ENCODE assay signal across 8 cellular contexts in the genomic region with DNA sequence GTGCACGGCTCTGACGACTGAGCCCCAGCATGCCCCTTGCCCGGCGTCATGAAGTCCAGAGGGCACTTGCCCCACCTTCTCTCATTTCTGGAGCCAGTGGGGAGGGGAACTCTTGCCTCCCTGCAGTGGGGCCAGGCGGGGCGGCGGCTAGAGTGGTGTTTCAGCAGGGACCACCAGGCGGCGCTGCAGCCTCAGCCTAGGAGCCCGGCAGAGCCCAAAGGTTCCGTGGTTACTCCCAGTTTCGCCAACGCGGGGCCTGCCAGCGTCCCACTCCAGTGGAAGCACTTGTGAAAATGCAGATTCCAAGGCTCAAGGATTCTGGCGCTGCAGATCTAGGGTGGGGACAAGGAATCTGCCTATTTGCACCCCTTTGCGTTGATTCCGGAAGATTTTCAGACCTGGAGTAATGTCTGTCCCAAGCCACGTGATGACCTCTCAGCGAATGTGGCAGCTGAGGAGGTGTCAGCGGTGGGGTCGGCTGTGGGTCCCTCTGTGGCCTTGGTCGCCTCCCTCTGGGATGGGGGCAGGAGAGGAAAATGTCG. TPM values are rescaled to one million over a fixed set of nuclear protein-coding genes. Genes with fewer than 3 reads are reported as not detected.
DNase-seq lines count a peak whose midpoint lies in the region; ATAC-seq and TF ChIP-seq lines count a peak whose summit lies in the region.

No MANE protein-coding gene starts in this region.

- H3K9me3 Mint-ChIP-seq in activated CD8-positive, alpha-beta memory T cell treated with anti-CD3 and anti-CD28 coated beads, Interleukin-2, amount 10 ng/mL, durations not matched to agents 7 days and 5 days (ENCODE audit: low read depth), result no peaks in the 10 kb centered on the region
- H3K9me3 Mint-ChIP-seq in stimulated activated naive CD8-positive, alpha-beta T cell treated with anti-CD3 and anti-CD28 coated beads, Interleukin-15, amount 100 ng/mL, for 72 hours, result peaks cover 3 to 5% of the 10 kb centered on the region in 2 donors

- H3K4me3 ChIP-seq in HFF-Myc (replicated peaks; ENCODE audit: low read depth, low read length) (no peak overlapping the region), epithelial cell of esophagus (ENCODE audit: low read length) (no peak overlapping the region)

- no peak overlapping the region for H3K4me3 Mint-ChIP-seq in activated CD8-positive, alpha-beta memory T cell treated with anti-CD3 and anti-CD28 coated beads, Interleukin-2, amount 10 ng/mL, durations not matched to agents 7 days and 5 days
- no peak overlapping the region for H3K4me3 Mint-ChIP-seq in stimulated activated naive CD8-positive, alpha-beta T cell treated with anti-CD3 and anti-CD28 coated beads, Interleukin-15, amount 100 ng/mL, for 72 hours

- H3K36me3 Mint-ChIP-seq in activated CD8-positive, alpha-beta memory T cell treated with anti-CD3 and anti-CD28 coated beads, Interleukin-2, amount 10 ng/mL, durations not matched to agents 7 days and 5 days, result peaks cover 7% of the 10 kb centered on the region

- H3K4me1 Mint-ChIP-seq in activated CD8-positive, alpha-beta memory T cell treated with anti-CD3 and anti-CD28 coated beads, Interleukin-2, amount 10 ng/mL, durations not matched to agents 7 days and 5 days, result peaks cover 6% of the 10 kb centered on the region
- peaks cover 49% of the 10 kb centered on the region for H3K4me1 Mint-ChIP-seq in stimulated activated naive CD8-positive, alpha-beta T cell treated with anti-CD3 and anti-CD28 coated beads, Interleukin-15, amount 100 ng/mL, for 72 hours

- H3K27me3 Mint-ChIP-seq in activated CD8-positive, alpha-beta memory T cell treated with anti-CD3 and anti-CD28 coated beads, Interleukin-2, amount 10 ng/mL, durations not matched to agents 7 days and 5 days, result no peaks in the 10 kb centered on the region
- no peaks in the 10 kb centered on the region for H3K27me3 Mint-ChIP-seq in stimulated activated naive CD8-positive, alpha-beta T cell treated with anti-CD3 and anti-CD28 coated beads, Interleukin-15, amount 100 ng/mL, for 72 hours

- ATAC-seq in activated CD8-positive, alpha-beta memory T cell treated with anti-CD3 and anti-CD28 coated beads, Interleukin-2, amount 10 ng/mL, durations not matched to agents 7 days and 5 days, result peak; percentile 66
- no peak for ATAC-seq in stimulated activated naive CD8-positive, alpha-beta T cell treated with anti-CD3 and anti-CD28 coated beads, Interleukin-15, amount 100 ng/mL, for 72 hours
- no peak for ATAC-seq in HG03159 (IDR thresholded peaks at IDR 0.05; ENCODE audit: unreplicated experiment)

- TF ChIP-seq CTCF in HFF-Myc (IDR thresholded peaks at IDR 0.05; ENCODE audit: low read depth, low read length, missing control alignments) (peak; percentile 96), epithelial cell of esophagus (IDR thresholded peaks at IDR 0.05; ENCODE audit: insufficient read depth, low read depth, low read length, missing control alignments) (peak; percentile 82)

- peak; percentile 55 for DNase-seq in COLO668 (lab: John Stamatoyannopoulos, UW; ENCODE audit: unreplicated experiment)
- no peak for DNase-seq in HFF-Myc (ENCODE audit: extremely low read depth, low read depth)
- peak; percentile 86 for DNase-seq in NCI-H69 (lab: John Stamatoyannopoulos, UW)
- DNase-seq in activated CD8-positive, alpha-beta memory T cell treated with anti-CD3 and anti-CD28 coated beads, Interleukin-2, amount 10 ng/mL, durations not matched to agents 7 days and 5 days, result peak; percentile 68
- DNase-seq in epithelial cell of esophagus (ENCODE audit: low read depth), result peak; percentile 62
- peak; percentile 95 for DNase-seq in mesenteric fat pad (ENCODE audit: low spot score)
- peak; percentile 48 to 53 for DNase-seq in stimulated activated naive CD8-positive, alpha-beta T cell treated with anti-CD3 and anti-CD28 coated beads, Interleukin-15, amount 100 ng/mL, for 72 hours

- CTCF ChIA-PET in activated CD8-positive, alpha-beta memory T cell treated with anti-CD3 and anti-CD28 coated beads, Interleukin-2, amount 10 ng/mL, durations not matched to agents 7 days and 5 days (lab: Charles Lee), result interaction anchor here (1.1 to 21.3 kb wide), 14 partner anchors 7 to 315 kb away, joined by 3 to 530 read pairs (median 3); a partner anchor contains a TSS

- H3K27ac Mint-ChIP-seq in activated CD8-positive, alpha-beta memory T cell treated with anti-CD3 and anti-CD28 coated beads, Interleukin-2, amount 10 ng/mL, durations not matched to agents 7 days and 5 days, result no peak overlapping the region
- H3K27ac Mint-ChIP-seq in stimulated activated naive CD8-positive, alpha-beta T cell treated with anti-CD3 and anti-CD28 coated beads, Interleukin-15, amount 100 ng/mL, for 72 hours, result peak overlapping the region in 1 of 2 donors; percentile 83

RNA-seq across cellular contexts. Expression of a gene that starts 55.7 kb away (rescaled TPM):
- total RNA-seq in activated CD8-positive, alpha-beta memory T cell treated with anti-CD3 and anti-CD28 coated beads, Interleukin-2, amount 10 ng/mL, durations not matched to agents 7 days and 5 days, result 100 to 1,000 TPM in 1 of 2 experiments, 10 to 100 TPM in 1; 90.2 to 285 TPM
- 67.6 TPM for total RNA-seq in mesenteric fat pad
